In the genomic region with DNA sequence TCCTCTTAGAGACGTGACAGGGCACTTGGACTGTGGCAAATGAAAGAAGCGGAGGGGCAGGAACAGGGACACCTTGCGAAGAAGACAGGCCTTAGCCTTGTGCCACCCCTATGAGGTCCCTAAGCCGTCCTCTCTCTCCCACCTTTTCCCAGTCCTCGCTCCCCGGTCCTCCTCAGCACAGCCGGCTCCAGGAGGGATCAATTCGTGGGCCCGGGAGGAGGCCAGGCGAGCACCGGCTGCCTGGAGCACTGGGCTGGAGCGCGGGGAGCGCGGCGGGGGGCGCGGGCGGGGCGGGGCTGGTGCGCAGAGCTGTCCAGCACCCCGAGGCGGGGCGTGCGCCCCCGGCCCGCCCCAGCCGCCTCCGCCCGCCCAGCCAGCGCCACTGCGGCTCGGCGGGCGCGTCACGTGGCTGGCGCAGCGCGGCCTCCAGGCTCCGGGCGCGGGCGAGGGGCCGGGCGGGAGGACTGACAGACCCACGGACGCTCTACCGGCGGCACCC, we compare ENCODE assay signal across 1 cellular context.
TF ChIP-seq lines count a peak whose summit lies in the region.

A gene with protein sequence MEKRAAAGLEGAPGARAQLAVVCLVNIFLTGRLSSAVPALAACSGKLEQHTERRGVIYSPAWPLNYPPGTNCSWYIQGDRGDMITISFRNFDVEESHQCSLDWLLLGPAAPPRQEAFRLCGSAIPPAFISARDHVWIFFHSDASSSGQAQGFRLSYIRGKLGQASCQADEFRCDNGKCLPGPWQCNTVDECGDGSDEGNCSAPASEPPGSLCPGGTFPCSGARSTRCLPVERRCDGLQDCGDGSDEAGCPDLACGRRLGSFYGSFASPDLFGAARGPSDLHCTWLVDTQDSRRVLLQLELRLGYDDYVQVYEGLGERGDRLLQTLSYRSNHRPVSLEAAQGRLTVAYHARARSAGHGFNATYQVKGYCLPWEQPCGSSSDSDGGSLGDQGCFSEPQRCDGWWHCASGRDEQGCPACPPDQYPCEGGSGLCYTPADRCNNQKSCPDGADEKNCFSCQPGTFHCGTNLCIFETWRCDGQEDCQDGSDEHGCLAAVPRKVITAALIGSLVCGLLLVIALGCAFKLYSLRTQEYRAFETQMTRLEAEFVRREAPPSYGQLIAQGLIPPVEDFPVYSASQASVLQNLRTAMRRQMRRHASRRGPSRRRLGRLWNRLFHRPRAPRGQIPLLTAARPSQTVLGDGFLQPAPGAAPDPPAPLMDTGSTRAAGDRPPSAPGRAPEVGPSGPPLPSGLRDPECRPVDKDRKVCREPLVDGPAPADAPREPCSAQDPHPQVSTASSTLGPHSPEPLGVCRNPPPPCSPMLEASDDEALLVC (plus strand): TSS at position 467 of the 499 bp plus-strand sequence. CDS start 456 bp downstream, outside the sequence.

TF ChIP-seq in GM23338, 12 proteins besides CTCF, POLR2A, EP300 and RAD21 (continued from another document):
- TF ChIP-seq, protein P1, sequence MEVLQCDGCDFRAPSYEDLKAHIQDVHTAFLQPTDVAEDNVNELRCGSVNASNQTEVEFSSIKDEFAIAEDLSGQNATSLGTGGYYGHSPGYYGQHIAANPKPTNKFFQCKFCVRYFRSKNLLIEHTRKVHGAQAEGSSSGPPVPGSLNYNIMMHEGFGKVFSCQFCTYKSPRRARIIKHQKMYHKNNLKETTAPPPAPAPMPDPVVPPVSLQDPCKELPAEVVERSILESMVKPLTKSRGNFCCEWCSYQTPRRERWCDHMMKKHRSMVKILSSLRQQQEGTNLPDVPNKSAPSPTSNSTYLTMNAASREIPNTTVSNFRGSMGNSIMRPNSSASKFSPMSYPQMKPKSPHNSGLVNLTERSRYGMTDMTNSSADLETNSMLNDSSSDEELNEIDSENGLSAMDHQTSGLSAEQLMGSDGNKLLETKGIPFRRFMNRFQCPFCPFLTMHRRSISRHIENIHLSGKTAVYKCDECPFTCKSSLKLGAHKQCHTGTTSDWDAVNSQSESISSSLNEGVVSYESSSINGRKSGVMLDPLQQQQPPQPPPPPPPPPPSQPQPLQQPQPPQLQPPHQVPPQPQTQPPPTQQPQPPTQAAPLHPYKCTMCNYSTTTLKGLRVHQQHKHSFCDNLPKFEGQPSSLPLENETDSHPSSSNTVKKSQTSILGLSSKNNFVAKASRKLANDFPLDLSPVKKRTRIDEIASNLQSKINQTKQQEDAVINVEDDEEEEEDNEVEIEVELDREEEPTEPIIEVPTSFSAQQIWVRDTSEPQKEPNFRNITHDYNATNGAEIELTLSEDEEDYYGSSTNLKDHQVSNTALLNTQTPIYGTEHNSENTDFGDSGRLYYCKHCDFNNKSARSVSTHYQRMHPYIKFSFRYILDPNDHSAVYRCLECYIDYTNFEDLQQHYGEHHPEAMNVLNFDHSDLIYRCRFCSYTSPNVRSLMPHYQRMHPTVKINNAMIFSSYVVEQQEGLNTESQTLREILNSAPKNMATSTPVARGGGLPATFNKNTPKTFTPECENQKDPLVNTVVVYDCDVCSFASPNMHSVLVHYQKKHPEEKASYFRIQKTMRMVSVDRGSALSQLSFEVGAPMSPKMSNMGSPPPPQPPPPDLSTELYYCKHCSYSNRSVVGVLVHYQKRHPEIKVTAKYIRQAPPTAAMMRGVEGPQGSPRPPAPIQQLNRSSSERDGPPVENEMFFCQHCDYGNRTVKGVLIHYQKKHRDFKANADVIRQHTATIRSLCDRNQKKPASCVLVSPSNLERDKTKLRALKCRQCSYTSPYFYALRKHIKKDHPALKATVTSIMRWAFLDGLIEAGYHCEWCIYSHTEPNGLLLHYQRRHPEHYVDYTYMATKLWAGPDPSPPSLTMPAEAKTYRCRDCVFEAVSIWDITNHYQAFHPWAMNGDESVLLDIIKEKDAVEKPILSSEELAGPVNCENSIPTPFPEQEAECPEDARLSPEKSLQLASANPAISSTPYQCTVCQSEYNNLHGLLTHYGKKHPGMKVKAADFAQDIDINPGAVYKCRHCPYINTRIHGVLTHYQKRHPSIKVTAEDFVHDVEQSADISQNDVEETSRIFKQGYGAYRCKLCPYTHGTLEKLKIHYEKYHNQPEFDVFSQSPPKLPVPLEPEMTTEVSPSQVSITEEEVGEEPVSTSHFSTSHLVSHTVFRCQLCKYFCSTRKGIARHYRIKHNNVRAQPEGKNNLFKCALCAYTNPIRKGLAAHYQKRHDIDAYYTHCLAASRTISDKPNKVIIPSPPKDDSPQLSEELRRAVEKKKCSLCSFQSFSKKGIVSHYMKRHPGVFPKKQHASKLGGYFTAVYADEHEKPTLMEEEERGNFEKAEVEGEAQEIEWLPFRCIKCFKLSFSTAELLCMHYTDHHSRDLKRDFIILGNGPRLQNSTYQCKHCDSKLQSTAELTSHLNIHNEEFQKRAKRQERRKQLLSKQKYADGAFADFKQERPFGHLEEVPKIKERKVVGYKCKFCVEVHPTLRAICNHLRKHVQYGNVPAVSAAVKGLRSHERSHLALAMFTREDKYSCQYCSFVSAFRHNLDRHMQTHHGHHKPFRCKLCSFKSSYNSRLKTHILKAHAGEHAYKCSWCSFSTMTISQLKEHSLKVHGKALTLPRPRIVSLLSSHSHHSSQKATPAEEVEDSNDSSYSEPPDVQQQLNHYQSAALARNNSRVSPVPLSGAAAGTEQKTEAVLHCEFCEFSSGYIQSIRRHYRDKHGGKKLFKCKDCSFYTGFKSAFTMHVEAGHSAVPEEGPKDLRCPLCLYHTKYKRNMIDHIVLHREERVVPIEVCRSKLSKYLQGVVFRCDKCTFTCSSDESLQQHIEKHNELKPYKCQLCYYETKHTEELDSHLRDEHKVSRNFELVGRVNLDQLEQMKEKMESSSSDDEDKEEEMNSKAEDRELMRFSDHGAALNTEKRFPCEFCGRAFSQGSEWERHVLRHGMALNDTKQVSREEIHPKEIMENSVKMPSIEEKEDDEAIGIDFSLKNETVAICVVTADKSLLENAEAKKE (CRISPR knock-in tag; IDR thresholded peaks at IDR 0.05) = no peak
- no peak for TF ChIP-seq EZH2phosphoT487 (IDR thresholded peaks at IDR 0.05; ENCODE audit: unreplicated experiment)
- TF ChIP-seq EZH2 (IDR thresholded peaks at IDR 0.05; ENCODE audit: low read depth, unreplicated experiment) = no peak
- TF ChIP-seq POLR2AphosphoS5 (IDR thresholded peaks at IDR 0.05; ENCODE audit: low read depth) = no peak
- no peak for TF ChIP-seq NANOG (IDR thresholded peaks at IDR 0.05; ENCODE audit: borderline replicate concordance)
